8 cellular contexts compared by ENCODE assay signal in the genomic region with DNA sequence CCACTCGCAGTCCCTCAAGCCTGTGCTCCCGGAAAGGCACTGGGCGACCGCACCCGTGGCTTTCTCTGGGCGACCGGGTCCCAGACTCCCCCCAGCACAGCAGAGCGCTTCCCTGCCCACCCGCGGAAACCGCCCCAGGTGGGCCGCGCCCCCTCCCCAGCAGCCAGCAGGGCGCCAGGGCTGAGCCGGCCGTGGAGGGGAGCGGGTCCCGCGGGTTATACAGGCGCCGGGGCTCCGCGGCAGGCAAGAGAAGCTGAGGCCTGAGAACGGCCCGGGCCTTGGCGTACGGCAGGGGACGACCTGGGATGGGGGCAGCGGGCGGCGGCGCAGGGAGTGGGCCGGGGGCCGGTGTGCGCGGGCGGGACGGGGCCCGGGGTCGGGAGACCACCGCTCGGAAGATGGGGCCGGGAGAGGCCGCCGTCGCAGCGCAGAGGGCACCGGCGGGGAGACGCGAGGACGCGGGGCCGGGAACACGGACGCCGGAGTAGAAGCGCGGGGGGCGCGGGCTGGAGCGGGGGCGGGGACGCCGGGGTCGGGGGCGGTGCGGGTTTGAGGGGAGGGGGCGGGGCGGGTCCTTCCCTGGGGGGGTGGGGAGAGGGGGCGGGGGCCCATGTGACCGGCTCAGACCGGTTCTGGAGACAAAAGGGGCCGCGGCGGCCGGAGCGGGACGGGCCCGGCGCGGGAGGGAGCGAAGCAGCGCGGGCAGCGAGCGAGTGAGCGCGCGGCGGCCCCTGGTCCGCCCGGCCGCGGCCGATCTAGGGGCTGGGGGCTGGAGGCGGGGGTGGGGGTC. TPM values are rescaled to one million over a fixed set of nuclear protein-coding genes. Genes with fewer than 3 reads are reported as not detected.
DNase-seq lines count a peak whose midpoint lies in the region; ATAC-seq, FAIRE-seq and TF ChIP-seq lines count a peak whose summit lies in the region.

A gene with protein sequence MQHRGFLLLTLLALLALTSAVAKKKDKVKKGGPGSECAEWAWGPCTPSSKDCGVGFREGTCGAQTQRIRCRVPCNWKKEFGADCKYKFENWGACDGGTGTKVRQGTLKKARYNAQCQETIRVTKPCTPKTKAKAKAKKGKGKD (plus strand): TSS at position 624 of the 790 bp plus-strand sequence. CDS start 389 bp downstream, outside the sequence.

- no peaks in the 10 kb centered on the region for H3K9me3 Mint-ChIP-seq in astrocyte (ENCODE audit: unreplicated experiment)

- H3K9me2 ChIP-seq in Karpas-422 (replicated peaks; ENCODE audit: insufficient read depth, low read length), result no peaks in the 10 kb centered on the region

- H3K36me3 Mint-ChIP-seq in astrocyte (ENCODE audit: low read depth, unreplicated experiment), result peaks cover 12% of the 10 kb centered on the region

- FAIRE-seq in astrocyte (lab: Jason Lieb, UNC), result no peak

- no peaks in the 10 kb centered on the region for H3K79me2 ChIP-seq in Karpas-422 (ENCODE audit: low read length)
- peaks cover 14% of the 10 kb centered on the region for H3K79me2 ChIP-seq in astrocyte (ENCODE audit: insufficient read depth, low read length)

- H3K9me3 ChIP-seq in ES-I3 (ENCODE audit: control insufficient read depth, insufficient read depth, low read length) (no peaks in the 10 kb centered on the region), Karpas-422 (ENCODE audit: low read length) (no peaks in the 10 kb centered on the region), astrocyte (ENCODE audit: insufficient read depth, low read depth, low read length) (no peaks in the 10 kb centered on the region), iPS-18a (ENCODE audit: control insufficient read depth, low read depth, low read length) (no peaks in the 10 kb centered on the region), skeletal muscle tissue (ENCODE audit: control insufficient read depth in 3 of 3, low read length in 3 of 3) (no peaks in the 10 kb centered on the region)

- H3K4me3 ChIP-seq in Karpas-422 (ENCODE audit: low read length) (peak within 1 kb of the TSS; percentile 69), astrocyte (ENCODE audit: insufficient read depth, low read depth, low read length) (peak within 1 kb of the TSS; percentile 68), iPS-18a (ENCODE audit: low read length) (peak within 1 kb of the TSS; percentile 90), skeletal muscle tissue (ENCODE audit: low read length in 3 of 3) (peak within 1 kb of the TSS; percentile 65 to 72 (median 69))

- H3K27ac Mint-ChIP-seq in astrocyte (ENCODE audit: unreplicated experiment), result peak within 1 kb of the TSS; percentile 41

- TF ChIP-seq CTCF in astrocyte (IDR thresholded peaks at IDR 0.05; ENCODE audit: insufficient read depth, low read depth, low read length), result no peak

- H3K9ac ChIP-seq in ES-I3 (ENCODE audit: low read depth, low read length), result peak within 1 kb of the TSS; percentile 91
- peak within 1 kb of the TSS; percentile 65 for H3K9ac ChIP-seq in Karpas-422 (ENCODE audit: low read length)
- H3K9ac ChIP-seq in astrocyte (ENCODE audit: low read length), result peak within 1 kb of the TSS; percentile 84
- H3K9ac ChIP-seq in iPS-18a (ENCODE audit: low read length), result peak within 1 kb of the TSS; percentile 92
- peak within 1 kb of the TSS; percentile 65 to 71 (median 67) for H3K9ac ChIP-seq in skeletal muscle tissue (ENCODE audit: low read depth in 1 of 3, low read length in 3 of 3)

- DNase-seq in Karpas-422 (peak; percentile 67), astrocyte (ENCODE audit: low read depth) (no peak), GOT3 (lab: John Stamatoyannopoulos, UW) (no peak), NAMALWA (ENCODE audit: low spot score) (no peak)

- H3K4me1 Mint-ChIP-seq in astrocyte (ENCODE audit: low read depth, unreplicated experiment), result no peaks in the 10 kb centered on the region

- H3K36me3 ChIP-seq in ES-I3 (ENCODE audit: insufficient read depth, low read length) (peaks cover 4% of the 10 kb centered on the region), Karpas-422 (ENCODE audit: insufficient read depth, low read length) (no peaks in the 10 kb centered on the region; the same call in 1 of the 2 replicates), astrocyte (ENCODE audit: insufficient read depth, low read length) (no peaks in the 10 kb centered on the region), iPS-18a (ENCODE audit: control insufficient read depth, low read depth, low read length) (peaks cover 22% of the 10 kb centered on the region), skeletal muscle tissue (ENCODE audit: control insufficient read depth in 3 of 3, insufficient read depth in 3 of 3, low read length in 3 of 3) (peaks cover 16 to 20% (median 20%) of the 10 kb centered on the region in 3 donors)

- H3K27me3 ChIP-seq in Karpas-422 (ENCODE audit: low read length), result no peaks in the 10 kb centered on the region
- no peaks in the 10 kb centered on the region for H3K27me3 ChIP-seq in astrocyte (ENCODE audit: insufficient read depth, low read length)
- H3K27me3 ChIP-seq in iPS-18a (ENCODE audit: control insufficient read depth, insufficient read depth, low read length), result no peaks in the 10 kb centered on the region
- H3K27me3 ChIP-seq in skeletal muscle tissue (ENCODE audit: control insufficient read depth in 3 of 3, insufficient read depth in 3 of 3, low read length in 3 of 3), result peaks cover 16 to 30% (median 24%) of the 10 kb centered on the region in 3 donors

- peak within 1 kb of the TSS; percentile 80 for H3K4me2 ChIP-seq in Karpas-422 (ENCODE audit: low read depth, low read length, poor library complexity, severe bottlenecking)
- H3K4me2 ChIP-seq in astrocyte (ENCODE audit: low read length), result peak within 1 kb of the TSS; percentile 98

- peaks cover 8% of the 10 kb centered on the region; the same call in 1 of the 2 replicates for H4K20me1 ChIP-seq in Karpas-422 (ENCODE audit: insufficient read depth, low read depth, low read length)
- H4K20me1 ChIP-seq in astrocyte (ENCODE audit: insufficient read depth, low read length), result peaks cover 11% of the 10 kb centered on the region

- H2AFZ ChIP-seq in Karpas-422 (ENCODE audit: low read length) (no peak within 1 kb of the TSS), astrocyte (ENCODE audit: low read depth, low read length) (peak within 1 kb of the TSS; percentile 66)

- peaks cover 7% of the 10 kb centered on the region for H3K27me3 Mint-ChIP-seq in astrocyte (ENCODE audit: low read depth, unreplicated experiment)

- ATAC-seq in GM18505 (IDR thresholded peaks at IDR 0.05; ENCODE audit: unreplicated experiment), result no peak

- H3K4me1 ChIP-seq in ES-I3 (ENCODE audit: insufficient read depth, low read length) (peaks cover 17% of the 10 kb centered on the region), Karpas-422 (ENCODE audit: low read length) (peaks cover 16% of the 10 kb centered on the region), astrocyte (ENCODE audit: insufficient read depth, low read length) (peaks cover 11% of the 10 kb centered on the region), iPS-18a (ENCODE audit: control insufficient read depth, low read depth, low read length) (peaks cover 20% of the 10 kb centered on the region), skeletal muscle tissue (ENCODE audit: control insufficient read depth in 3 of 3, insufficient read depth in 3 of 3, low read length in 3 of 3) (peaks cover 14 to 23% (median 15%) of the 10 kb centered on the region in 3 donors)

- no peak within 1 kb of the TSS for H3K27ac ChIP-seq in Karpas-422 (ENCODE audit: low read length)
- H3K27ac ChIP-seq in astrocyte (ENCODE audit: low read depth, low read length), result peak within 1 kb of the TSS; percentile 64
- H3K27ac ChIP-seq in iPS-18a (ENCODE audit: low read length), result peak within 1 kb of the TSS; percentile 70
- H3K27ac ChIP-seq in skeletal muscle tissue (ENCODE audit: low read depth, low read length), result peak within 1 kb of the TSS; percentile 47

- no peak for TF ChIP-seq POLR2A in GM18505 (IDR thresholded peaks at IDR 0.05; ENCODE audit: borderline replicate concordance, extremely low read depth, insufficient read depth, insufficient read length)

- peak within 1 kb of the TSS; percentile 79 for H3K4me3 Mint-ChIP-seq in astrocyte (ENCODE audit: unreplicated experiment)

RNA-seq across cellular contexts. Expression of the gene that starts here (rescaled TPM):
- 6.9 and 21.9 TPM in 2 replicates for total RNA-seq in Karpas-422 (2014; rRNA removed; shearing (Covaris generic); ENCODE audit: low replicate concordance)
- total RNA-seq in astrocyte (277 and 325 TPM in 2 replicates), skeletal muscle tissue (28.2 TPM)
